ENCODE assay signal across 21 cellular contexts in the genomic region with DNA sequence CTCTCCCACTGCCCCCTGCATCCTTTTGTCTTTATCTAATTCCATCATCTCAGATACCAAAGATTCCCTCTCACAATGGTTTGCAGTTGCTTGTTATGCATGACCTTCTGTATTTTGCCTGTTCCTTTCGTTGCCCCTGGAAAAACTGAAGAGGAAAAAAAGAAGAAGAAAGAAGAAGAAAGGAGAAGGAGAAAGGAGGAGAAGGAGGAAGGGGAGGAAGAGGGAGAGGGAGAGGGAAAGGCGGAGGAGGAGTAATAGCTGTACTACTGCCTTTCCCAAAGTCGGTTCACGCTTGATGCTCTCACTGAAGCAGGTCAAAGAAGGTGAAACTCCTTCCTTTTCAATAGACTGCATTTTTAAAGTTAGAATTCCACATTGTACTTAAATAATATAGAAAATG.
DNase-seq lines count a peak whose midpoint lies in the region; ATAC-seq and TF ChIP-seq lines count a peak whose summit lies in the region.
"Had no signal": no experiment of that assay in that cellular context is flagged by ENCODE, and none has a peak within 500 bp of the region (broad histone marks: within the 10 kb centered on the region; RNA-seq: fewer than 3 reads in every experiment).

No MANE protein-coding gene starts in this region.

- WGBS in mesendoderm (ENCODE audit: extremely low coverage, insufficient coverage, low lambda C conversion rate), result no CpG with 5 or more reads among the region's 4 CpGs

- H3K4me1 ChIP-seq in GM23338 (ENCODE audit: insufficient read depth) (peaks cover 23% of the 10 kb centered on the region), mesendoderm (ENCODE audit: control insufficient read depth, low read depth, low read length) (no peaks in the 10 kb centered on the region)

- no peaks in the 10 kb centered on the region for H3K27me3 ChIP-seq in GM23338 (ENCODE audit: insufficient read depth)
- no peaks in the 10 kb centered on the region for H3K27me3 ChIP-seq in mesendoderm (ENCODE audit: insufficient read depth, low read length, poor library complexity)

- TF ChIP-seq CTCF in GM23338 (conservative IDR thresholded peaks at IDR 0.05; ENCODE audit: low read depth in 2 of 2), result no peak

- no peaks in the 10 kb centered on the region for H3K79me1 ChIP-seq in mesendoderm (ENCODE audit: low read length)

- H3K18ac ChIP-seq in mesendoderm (ENCODE audit: low read length), result no peak overlapping the region

- H3K4me3 Mint-ChIP-seq in GM23338, result no peak overlapping the region
- H3K4me3 Mint-ChIP-seq: CD8-positive, alpha-beta memory T cell; T-cell had no signal

- peak; percentile 8 for DNase-seq in DMS114 treated with DMSO at 0.1 percent for 48 hours (lab: John Stamatoyannopoulos, UW; ENCODE audit: unreplicated experiment)
- DNase-seq in GM23338 (ENCODE audit: low spot score), result peak; percentile 33
- DNase-seq in SK-N-MC (ENCODE audit: low read depth, low spot score), result no peak
- DNase-seq in mesendoderm, result peak; percentile 21
- no peak for DNase-seq in activated naive CD4-positive, alpha-beta T cell (lab: John Stamatoyannopoulos, UW)
- DNase-seq in NCI-H187 treated with DMSO at 0.1 percent for 48 hours (lab: John Stamatoyannopoulos, UW), result no peak
- no peak for DNase-seq in cerebellum (ENCODE audit: low spot score)
- DNase-seq in AG08396 (ENCODE audit: low spot score), result no peak
- DNase-seq: 8988T; CD8-positive, alpha-beta memory T cell; DMS53; IMR-90; MV-4-11; NCI-H1694; NCI-H446; NCI-H526; PC-3; SHP77; T-cell had no signal

- H3K4me2 ChIP-seq in GM23338 (peak overlapping the region; percentile 39; the same call in 1 of the 2 replicates), mesendoderm (ENCODE audit: low read length) (no peak overlapping the region)
- H3K4me2 ChIP-seq: KMS-11 had no signal

- H3K36me3 ChIP-seq in GM23338 (ENCODE audit: insufficient read depth) (no peaks in the 10 kb centered on the region), SK-N-MC (ENCODE audit: insufficient read depth, low read length) (peaks cover 24% of the 10 kb centered on the region), mesendoderm (ENCODE audit: control insufficient read depth, insufficient read depth, low read length) (no peaks in the 10 kb centered on the region)

- H3K27me3 Mint-ChIP-seq in GM23338 (ENCODE audit: insufficient read depth, low read depth, poor library complexity), result peaks cover 1% of the 10 kb centered on the region
- H3K27me3 Mint-ChIP-seq: CD8-positive, alpha-beta memory T cell had no signal

- H3K27ac Mint-ChIP-seq in GM23338, result peak overlapping the region; percentile 6; the same call in 1 of the 2 replicates
- H3K27ac Mint-ChIP-seq: CD8-positive, alpha-beta memory T cell; T-cell had no signal

- H3K9me3 Mint-ChIP-seq in GM23338, result no peaks in the 10 kb centered on the region
- H3K9me3 Mint-ChIP-seq: CD8-positive, alpha-beta memory T cell; T-cell had no signal

- H2BK120ac ChIP-seq in mesendoderm (ENCODE audit: low read depth, low read length), result no peak overlapping the region

- no peak overlapping the region for H3K4ac ChIP-seq in mesendoderm (ENCODE audit: low read depth, low read length)

- no peak overlapping the region for H4K8ac ChIP-seq in mesendoderm (ENCODE audit: low read depth, low read length)

- H3F3A ChIP-seq in GM23338 (replicated peaks; ENCODE audit: low read depth), result no peaks in the 10 kb centered on the region

- peaks cover 21% of the 10 kb centered on the region for H3K4me1 Mint-ChIP-seq in GM23338
- H3K4me1 Mint-ChIP-seq: CD8-positive, alpha-beta memory T cell; T-cell had no signal

- H3K9me3 ChIP-seq in SK-N-MC (ENCODE audit: low read depth, low read length), result no peaks in the 10 kb centered on the region

- no peak overlapping the region for H3K23ac ChIP-seq in mesendoderm (ENCODE audit: low read length)

- no peak overlapping the region for H2AK5ac ChIP-seq in mesendoderm (ENCODE audit: low read length)

- no peaks in the 10 kb centered on the region for H3K9me2 ChIP-seq in GM23338 (ENCODE audit: insufficient read depth)

- H3K9ac ChIP-seq in SK-N-MC (ENCODE audit: insufficient read length) (peak overlapping the region; percentile 95), mesendoderm (ENCODE audit: low read length) (no peak overlapping the region)
- H3K9ac ChIP-seq: KMS-11 had no signal

- H3K27ac ChIP-seq in GM23338 (ENCODE audit: low read depth) (no peak overlapping the region), SK-N-MC (peak overlapping the region; percentile 100), mesendoderm (ENCODE audit: low read depth, low read length) (no peak overlapping the region)
- H3K27ac ChIP-seq: C4-2B, KMS-11 had no signal

- ATAC-seq in GM23338, result peak; percentile 41; the same call in 2 of the 3 replicates
- ATAC-seq: PC-3, T-cell had no signal

- H4K20me1 ChIP-seq in GM23338 (replicated peaks; ENCODE audit: insufficient read depth), result no peaks in the 10 kb centered on the region

- H2BK15ac ChIP-seq in mesendoderm (replicated peaks; ENCODE audit: low read depth), result no peak overlapping the region

- no peak overlapping the region for H2AFZ ChIP-seq in GM23338

- no peaks in the 10 kb centered on the region for H3K79me2 ChIP-seq in GM23338 (replicated peaks; ENCODE audit: insufficient read depth)
- no peaks in the 10 kb centered on the region for H3K79me2 ChIP-seq in mesendoderm (ENCODE audit: control insufficient read depth, insufficient read depth, low read length)

- no peak overlapping the region for H2BK5ac ChIP-seq in mesendoderm (ENCODE audit: low read length)

- H3K4me3 ChIP-seq in GM23338 (0 out of 2 replicates have a peak overlapping the region, but pooled peaks have one; percentile 9), SK-N-MC (peak overlapping the region; percentile 77), mesendoderm (ENCODE audit: low read length) (no peak overlapping the region)

- H4K5ac ChIP-seq in mesendoderm (ENCODE audit: low read length), result no peak overlapping the region

- H3K36me3 Mint-ChIP-seq in GM23338 (ENCODE audit: low read depth), result no peaks in the 10 kb centered on the region
- H3K36me3 Mint-ChIP-seq: CD8-positive, alpha-beta memory T cell; T-cell had no signal

- no peak overlapping the region for H3K56ac ChIP-seq in mesendoderm (ENCODE audit: low read length)

TF ChIP-seq in GM23338, 12 proteins besides CTCF, POLR2A, EP300 and RAD21:
- TF ChIP-seq CREB1 (CRISPR knock-in tag; IDR thresholded peaks at IDR 0.05; ENCODE audit: low read depth) (no peak), JUNB (IDR thresholded peaks at IDR 0.05; ENCODE audit: unreplicated experiment) (no peak), ZNF114 (CRISPR knock-in tag; IDR thresholded peaks at IDR 0.05) (no peak), ETS1 (IDR thresholded peaks at IDR 0.05) (no peak), STAT1 (IDR thresholded peaks at IDR 0.05; ENCODE audit: unreplicated experiment) (no peak), NANOG (IDR thresholded peaks at IDR 0.05; ENCODE audit: borderline replicate concordance) (no peak), POLR2AphosphoS5 (IDR thresholded peaks at IDR 0.05; ENCODE audit: low read depth) (no peak)
- TF ChIP-seq, protein P1, sequence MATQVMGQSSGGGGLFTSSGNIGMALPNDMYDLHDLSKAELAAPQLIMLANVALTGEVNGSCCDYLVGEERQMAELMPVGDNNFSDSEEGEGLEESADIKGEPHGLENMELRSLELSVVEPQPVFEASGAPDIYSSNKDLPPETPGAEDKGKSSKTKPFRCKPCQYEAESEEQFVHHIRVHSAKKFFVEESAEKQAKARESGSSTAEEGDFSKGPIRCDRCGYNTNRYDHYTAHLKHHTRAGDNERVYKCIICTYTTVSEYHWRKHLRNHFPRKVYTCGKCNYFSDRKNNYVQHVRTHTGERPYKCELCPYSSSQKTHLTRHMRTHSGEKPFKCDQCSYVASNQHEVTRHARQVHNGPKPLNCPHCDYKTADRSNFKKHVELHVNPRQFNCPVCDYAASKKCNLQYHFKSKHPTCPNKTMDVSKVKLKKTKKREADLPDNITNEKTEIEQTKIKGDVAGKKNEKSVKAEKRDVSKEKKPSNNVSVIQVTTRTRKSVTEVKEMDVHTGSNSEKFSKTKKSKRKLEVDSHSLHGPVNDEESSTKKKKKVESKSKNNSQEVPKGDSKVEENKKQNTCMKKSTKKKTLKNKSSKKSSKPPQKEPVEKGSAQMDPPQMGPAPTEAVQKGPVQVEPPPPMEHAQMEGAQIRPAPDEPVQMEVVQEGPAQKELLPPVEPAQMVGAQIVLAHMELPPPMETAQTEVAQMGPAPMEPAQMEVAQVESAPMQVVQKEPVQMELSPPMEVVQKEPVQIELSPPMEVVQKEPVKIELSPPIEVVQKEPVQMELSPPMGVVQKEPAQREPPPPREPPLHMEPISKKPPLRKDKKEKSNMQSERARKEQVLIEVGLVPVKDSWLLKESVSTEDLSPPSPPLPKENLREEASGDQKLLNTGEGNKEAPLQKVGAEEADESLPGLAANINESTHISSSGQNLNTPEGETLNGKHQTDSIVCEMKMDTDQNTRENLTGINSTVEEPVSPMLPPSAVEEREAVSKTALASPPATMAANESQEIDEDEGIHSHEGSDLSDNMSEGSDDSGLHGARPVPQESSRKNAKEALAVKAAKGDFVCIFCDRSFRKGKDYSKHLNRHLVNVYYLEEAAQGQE (IDR thresholded peaks at IDR 0.05; ENCODE audit: unreplicated experiment), result no peak
TF ChIP-seq in GM23338: peak in this region for 0.

Comparison
In these comparisons a context has a peak if more than half of its experiments do, and no peak if none do; other contexts are left out.
1. DNase-seq: peak in DMS114 treated with DMSO at 0.1 percent for 48 hours (single experiment), GM23338 (single experiment) and mesendoderm (single experiment); none in SK-N-MC (single experiment), activated naive CD4-positive, alpha-beta T cell (0 of 4), NCI-H187 treated with DMSO at 0.1 percent for 48 hours (single experiment), cerebellum (single experiment) and AG08396 (single experiment).